In genomic region chr1:225999227-225999911, GRCh38 we compare ENCODE assay signal across 8 cellular contexts. TPM values are rescaled to one million over a fixed set of nuclear protein-coding genes. Genes with fewer than 3 reads are reported as not detected.
A peak's percentile ranks its signal among the peaks of the same experiment; 100 is the strongest.
DNase-seq lines count a peak whose midpoint lies in the region; ATAC-seq and TF ChIP-seq lines count a peak whose summit lies in the region.

Gene SDE2, minus strand, starts transcription at chr1:225999343. Its CDS starts 31 bp downstream, at chr1:225999312.

- POLR2A ChIA-PET in AG04450 (lab: Yijun Ruan, JAX) = interaction anchor here (0.6 to 1.3 kb wide), 11 partner anchors 12 to 572 kb away, joined by 3 to 40 read pairs (median 3); partner anchors contain the start of genes H3-3A, LBR and PYCR2
- POLR2A ChIA-PET in WTC11 (lab: Charles Lee) = interaction anchor here (0.8 to 1.7 kb wide), 4 partner anchors 53 to 75 kb away, joined by 5 to 30 read pairs (median 6); partner anchors contain the start of gene H3-3A

- DNase-seq in AG04450 (ENCODE audit: low read depth, low spot score) = peak; percentile 97
- DNase-seq in NCI-H226 = peak; percentile 80
- DNase-seq in WTC11 (ENCODE audit: low spot score) = peak; percentile 100
- peak; percentile 99 to 100 for DNase-seq in cardiac fibroblast (ENCODE audit: low read depth in 2 of 2)
- peak; percentile 100 for DNase-seq in immature natural killer cell
- DNase-seq in spleen = peak; percentile 100

- H3K27me3 Mint-ChIP-seq in WTC11 (ENCODE audit: low read depth) (no peaks in the 10 kb centered on the region), immature natural killer cell (ENCODE audit: low read depth in 3 of 3) (peaks cover 18 to 24% (median 19%) of the 10 kb centered on the region in 3 donors)

- TF ChIP-seq POLR2A in spleen (IDR thresholded peaks at IDR 0.05) = peak; percentile 90 to 99 (median 98)

- H3K4me3 Mint-ChIP-seq in WTC11 = peak within 1 kb of the TSS; percentile 100
- H3K4me3 Mint-ChIP-seq in immature natural killer cell = peak within 1 kb of the TSS; percentile 100

- H3K9me3 ChIP-seq in AG04450 (ENCODE audit: control insufficient read depth, insufficient read depth, low read length) (no peaks in the 10 kb centered on the region), spleen (no peaks in the 10 kb centered on the region)

- intact Hi-C loops in spleen (cut with DNase I; ENCODE audit: low total_unique reads) = no loop called here

- TF ChIP-seq CTCF in AG04450 (IDR thresholded peaks at IDR 0.05; ENCODE audit: low read depth, low read length) (no peak), WTC11 (IDR thresholded peaks at IDR 0.05) (no peak), cardiac fibroblast (IDR thresholded peaks at IDR 0.05; ENCODE audit: low read depth, low read length) (no peak), spleen (IDR thresholded peaks at IDR 0.05 in 8 of 11, conservative IDR thresholded peaks at IDR 0.05 in 3 of 11) (peak in 3 of 11 experiments; percentile 23 to 55 (median 45))

- peak; percentile 86 for ATAC-seq in GM18909 (IDR thresholded peaks at IDR 0.05; ENCODE audit: poor library complexity, unreplicated experiment)
- peak; percentile 77 for ATAC-seq in HG03175 (IDR thresholded peaks at IDR 0.05; ENCODE audit: unreplicated experiment)
- peak; percentile 94 for ATAC-seq in WTC11

- CTCF ChIA-PET in AG04450 (lab: Charles Lee) (interaction anchor here (1.1 to 1.4 kb wide), 2 partner anchors 13 to 66 kb away, joined by 5 to 9 read pairs; no protein-coding TSS in a partner anchor), WTC11 (lab: Charles Lee) (interaction anchor here (0.7 to 1.4 kb wide), 6 partner anchors 12 to 409 kb away, joined by 3 to 9 read pairs (median 5); partner anchors contain the start of genes H3-3A and PARP1)

- H3K4me3 ChIP-seq in AG04450 (ENCODE audit: low read depth, low read length) (peak within 1 kb of the TSS; percentile 94), cardiac fibroblast (replicated peaks in 1 of 2; ENCODE audit: low read depth in 2 of 2, low read length in 2 of 2) (peak within 1 kb of the TSS; percentile 88 to 99), spleen (peak within 1 kb of the TSS; percentile 50 to 80 (median 74))

- H3K4me1 Mint-ChIP-seq in WTC11 (peaks cover 27% of the 10 kb centered on the region), immature natural killer cell (peaks cover 72 to 88% of the 10 kb centered on the region in 2 donors)

- peaks cover 56 to 95% (median 80%) of the 10 kb centered on the region in 6 donors for H3K4me1 ChIP-seq in spleen

- H3K27ac Mint-ChIP-seq in WTC11 = peak within 1 kb of the TSS; percentile 100
- H3K27ac Mint-ChIP-seq in immature natural killer cell = peak within 1 kb of the TSS; percentile 99 to 100 (median 100)

- H3K36me3 Mint-ChIP-seq in WTC11 = peaks cover 7% of the 10 kb centered on the region
- H3K36me3 Mint-ChIP-seq in immature natural killer cell = peaks cover 5 to 8% (median 5%) of the 10 kb centered on the region in 3 donors

- peaks cover 2% of the 10 kb centered on the region for H3K27me3 ChIP-seq in AG04450 (ENCODE audit: control insufficient read depth, insufficient read depth, low read length)
- H3K27me3 ChIP-seq in spleen (replicated peaks in 1 of 7) = no peaks in the 10 kb centered on the region

- peaks cover 0 to 19% (median 10%) of the 10 kb centered on the region in 6 donors for H3K36me3 ChIP-seq in spleen

- 0 to 1% (median 0%) methylated on average over 27 to 53 of the region's 53 CpGs for WGBS in spleen, 5 donors

- H3K27ac ChIP-seq in AG04450 (ENCODE audit: low read depth, low read length) (peak within 1 kb of the TSS; percentile 82), spleen (peak within 1 kb of the TSS; percentile 93 to 98 (median 98))

- H3K9me3 Mint-ChIP-seq in WTC11 (no peaks in the 10 kb centered on the region), immature natural killer cell (no peaks in the 10 kb centered on the region)

TF ChIP-seq in WTC11, 78 proteins besides CTCF, POLR2A, EP300 and RAD21 (continues in another document):
- no peak for TF ChIP-seq GRHL2 (CRISPR knock-in tag; IDR thresholded peaks at IDR 0.05; ENCODE audit: insufficient replicate concordance, severe bottlenecking)
- 0 out of 2 replicates have a peak, but pooled peaks have one; percentile 46 for TF ChIP-seq TEAD1 (CRISPR knock-in tag; IDR thresholded peaks at IDR 0.05)
- TF ChIP-seq FOXP1 (CRISPR knock-in tag; IDR thresholded peaks at IDR 0.05; ENCODE audit: borderline replicate concordance) = no peak
- peak; percentile 43; the same call in 1 of the 2 replicates for TF ChIP-seq MAX (CRISPR knock-in tag; IDR thresholded peaks at IDR 0.05)
- peak; percentile 55 for TF ChIP-seq ETV6 (CRISPR knock-in tag; IDR thresholded peaks at IDR 0.05)
- TF ChIP-seq E2F5 (CRISPR knock-in tag; IDR thresholded peaks at IDR 0.05) = 0 out of 2 replicates have a peak, but pooled peaks have one; percentile 79
- peak; percentile 61; the same call in 1 of the 2 replicates for TF ChIP-seq ARID4B (CRISPR knock-in tag; IDR thresholded peaks at IDR 0.05; ENCODE audit: borderline replicate concordance)
- TF ChIP-seq FOXK1 (CRISPR knock-in tag; IDR thresholded peaks at IDR 0.05) = peak; percentile 90
- TF ChIP-seq ZNF281 (CRISPR knock-in tag; IDR thresholded peaks at IDR 0.05) = peak; percentile 89; the same call in 1 of the 2 replicates

RNA-seq across cellular contexts. Expression of gene SDE2, which starts in this region (rescaled TPM):
- 12.7 and 15.9 TPM in 2 replicates for polyA plus RNA-seq in AG04450 (2011; rRNA removed)
- 11.7 and 14.2 TPM in 2 replicates for polyA minus RNA-seq in AG04450 (2011; rRNA and poly(A)+ RNA removed)
- 13.5 to 17.2 TPM (median 14.6 TPM) in 3 replicates for total RNA-seq in WTC11 (2021)
- polyA plus RNA-seq in immature natural killer cell = 10 to 100 TPM; 13.5 to 18.9 (median 15.8) TPM
- total RNA-seq in spleen = 10 to 100 TPM; 18.4 to 23.6 (median 21.7) TPM
- polyA plus RNA-seq in spleen = 1 to 10 TPM; 4.6 to 9.9 (median 5.6) TPM

Comparison
In these comparisons a context has a peak if more than half of its experiments do, and no peak if none do; other contexts are left out.
1. Peak in every context shown above with its lines: DNase-seq, ATAC-seq, H3K4me3 ChIP-seq and H3K27ac ChIP-seq.